Comparison of ENCODE assay signal across 11 cellular contexts in the genomic region with DNA sequence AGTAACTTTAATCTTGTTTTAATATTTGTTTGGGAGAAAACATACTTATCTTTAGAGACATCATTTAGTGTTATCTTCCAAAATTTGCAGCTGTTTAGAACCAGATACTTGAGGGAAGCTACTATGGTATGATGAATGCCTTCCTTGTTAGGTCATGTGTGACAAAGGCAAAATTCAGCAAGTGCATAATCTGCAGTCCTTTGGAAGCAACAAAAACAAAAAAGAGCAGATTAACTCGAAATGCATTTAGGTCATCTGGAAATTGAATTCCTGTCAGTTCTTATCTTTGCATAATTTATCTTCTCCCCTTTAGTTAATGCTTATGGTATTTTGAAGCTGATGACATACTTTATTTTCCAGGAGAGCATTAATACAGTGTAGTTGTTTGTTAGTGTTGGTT. TPM values are rescaled to one million over a fixed set of nuclear protein-coding genes. Genes with fewer than 3 reads are reported as not detected.
DNase-seq lines count a peak whose midpoint lies in the region; ATAC-seq and TF ChIP-seq lines count a peak whose summit lies in the region.
"Had no signal": no experiment of that assay in that cellular context is flagged by ENCODE, and none has a peak within 500 bp of the region (broad histone marks: within the 10 kb centered on the region; RNA-seq: fewer than 3 reads in every experiment).

No MANE protein-coding gene starts in this region.

- peaks cover 79% of the 10 kb centered on the region for H3K79me2 ChIP-seq in SK-N-SH (ENCODE audit: insufficient read depth)

- H3K9me3 ChIP-seq in heart left ventricle: no peaks in the 10 kb centered on the region
- H3K9me3 ChIP-seq in SK-N-SH: no peaks in the 10 kb centered on the region
- H3K9me3 ChIP-seq in skeletal muscle satellite cell (replicated peaks; ENCODE audit: low read length): no peaks in the 10 kb centered on the region
- no peaks in the 10 kb centered on the region for H3K9me3 ChIP-seq in vagina
- H3K9me3 ChIP-seq: BE2C had no signal

- no peaks in the 10 kb centered on the region for H3F3A ChIP-seq in SK-N-SH (replicated peaks; ENCODE audit: insufficient read depth)

- H3K4me2 ChIP-seq in SK-N-SH (peak overlapping the region; percentile 9; the same call in 1 of the 2 replicates), skeletal muscle satellite cell (ENCODE audit: low read length) (peak overlapping the region; percentile 34)

- H3K9ac ChIP-seq in SK-N-SH (no peak overlapping the region), skeletal muscle satellite cell (ENCODE audit: low read depth, low read length) (no peak overlapping the region)

- no peaks in the 10 kb centered on the region for H3K9me2 ChIP-seq in SK-N-SH

- intact Hi-C loops in heart left ventricle (cut with DNase I): loop anchor here in 7 of 10 donors (5.0 to 10.0 kb wide), 6 partner anchors 33 to 308 kb away; a partner anchor contains a TSS
- intact Hi-C loops in Right ventricle myocardium inferior (cut with DNase I): loop anchor here (5.0 to 10.0 kb wide), 2 partner anchors 138 to 220 kb away; a partner anchor contains a TSS
- intact Hi-C loops in vagina (cut with DNase I): no loop called here

- CTCF ChIA-PET in SK-N-SH (lab: Yijun Ruan, JAX): interaction anchor here (0.8 to 2.1 kb wide), 5 partner anchors 9 to 81 kb away, joined by 3 to 24 read pairs (median 3); no protein-coding TSS in a partner anchor

- H3K27ac ChIP-seq in heart left ventricle (peak overlapping the region in 8 of 12 donors; percentile 28 to 97 (median 94)), SK-N-SH (ENCODE audit: low read depth in 2 of 2, low read length in 1 of 2) (peak overlapping the region in 1 of 2 experiments; percentile 28; a peak in 2 of 4 replicates), vagina (no peak overlapping the region)

- TF ChIP-seq EP300 in SK-N-SH (IDR thresholded peaks at IDR 0.05; ENCODE audit: borderline replicate concordance in 1 of 2, low read depth in 1 of 2, low read length in 1 of 2): peak; percentile 41 to 45; a peak in 2 of 4 replicates

- TF ChIP-seq CTCF in heart left ventricle (IDR thresholded peaks at IDR 0.05) (no peak), SK-N-SH (IDR thresholded peaks at IDR 0.05) (no peak), fibroblast of villous mesenchyme (IDR thresholded peaks at IDR 0.05; ENCODE audit: insufficient read depth, low read depth, low read length) (no peak), vagina (IDR thresholded peaks at IDR 0.05) (no peak)

- TF ChIP-seq RAD21 in SK-N-SH (IDR thresholded peaks at IDR 0.05; ENCODE audit: low read length): no peak

- 7 to 27% (median 14%) methylated on average over 1 of the region's 1 CpG for WGBS in heart left ventricle, 4 donors
- WGBS in SK-N-SH (ENCODE audit: low lambda C conversion rate): 18% methylated on average over 1 of the region's 1 CpG

- no peak for DNase-seq in heart left ventricle
- no peak for DNase-seq in Right ventricle myocardium inferior (ENCODE audit: missing footprints)
- DNase-seq in SK-N-SH: peak; percentile 29
- peak; percentile 69 for DNase-seq in fibroblast of villous mesenchyme (ENCODE audit: low read depth)
- DNase-seq in left lobe of liver (ENCODE audit: low spot score): no peak
- no peak for DNase-seq in vagina (ENCODE audit: extremely low spot score in 2 of 2)
- DNase-seq: BE2C, NCI-H1048 had no signal

- TF ChIP-seq POLR2A in heart left ventricle (IDR thresholded peaks at IDR 0.05) (no peak), vagina (IDR thresholded peaks at IDR 0.05) (no peak)

- peaks cover 0 to 5% (median 0%) of the 10 kb centered on the region in 9 donors for H3K36me3 ChIP-seq in heart left ventricle
- no peaks in the 10 kb centered on the region for H3K36me3 ChIP-seq in SK-N-SH (replicated peaks in 1 of 2; ENCODE audit: control insufficient read depth in 1 of 2, insufficient read depth in 2 of 2, low read length in 1 of 2)
- H3K36me3 ChIP-seq in skeletal muscle satellite cell (ENCODE audit: insufficient read depth, low read length): no peaks in the 10 kb centered on the region
- no peaks in the 10 kb centered on the region for H3K36me3 ChIP-seq in vagina
- H3K36me3 ChIP-seq: BE2C had no signal

- no peak overlapping the region for H2AFZ ChIP-seq in SK-N-SH (ENCODE audit: low read depth)

- POLR2A ChIA-PET in SK-N-SH (lab: Yijun Ruan, JAX): no interaction called here

- H3K27me3 ChIP-seq in heart left ventricle: no peaks in the 10 kb centered on the region
- no peaks in the 10 kb centered on the region for H3K27me3 ChIP-seq in SK-N-SH (ENCODE audit: insufficient read depth)
- H3K27me3 ChIP-seq in skeletal muscle satellite cell (ENCODE audit: control insufficient read depth, insufficient read depth, low read length): no peaks in the 10 kb centered on the region
- H3K27me3 ChIP-seq in vagina: no peaks in the 10 kb centered on the region
- H3K27me3 ChIP-seq: BE2C had no signal

- no peak overlapping the region for H3K4me3 ChIP-seq in heart left ventricle
- H3K4me3 ChIP-seq in SK-N-SH (ENCODE audit: low read depth in 2 of 2, low read length in 1 of 2): no peak overlapping the region
- H3K4me3 ChIP-seq in fibroblast of villous mesenchyme (ENCODE audit: low read depth, low read length): no peak overlapping the region
- H3K4me3 ChIP-seq in skeletal muscle satellite cell (ENCODE audit: low read length): no peak overlapping the region
- H3K4me3 ChIP-seq in vagina: no peak overlapping the region

- peaks cover 41% of the 10 kb centered on the region; the same call in 1 of the 2 replicates for H4K20me1 ChIP-seq in SK-N-SH (ENCODE audit: insufficient read depth)

- H3K4me1 ChIP-seq in heart left ventricle (peaks cover 3 to 67% (median 41%) of the 10 kb centered on the region in 12 donors), SK-N-SH (ENCODE audit: control insufficient read depth in 1 of 2, insufficient read depth in 2 of 2, low read depth in 1 of 2, low read length in 1 of 2) (peaks cover 13% of the 10 kb centered on the region in 2 experiments; a peak in 3 of 4 replicates), skeletal muscle satellite cell (ENCODE audit: control insufficient read depth, insufficient read depth, low read length) (peaks cover 35% of the 10 kb centered on the region), vagina (peaks cover 38% of the 10 kb centered on the region)
- H3K4me1 ChIP-seq: BE2C had no signal

- ATAC-seq in heart left ventricle (no peak), Right ventricle myocardium inferior (no peak), left lobe of liver (no peak), HG02588 (IDR thresholded peaks at IDR 0.05; ENCODE audit: unreplicated experiment) (no peak)
- ATAC-seq: stimulated activated effector memory CD8-positive, alpha-beta T cell treated with anti-CD3 and anti-CD28 coated beads, Interleukin-12 subunit alpha, Interleukin-12 subunit beta, amount 100 ng/mL, for 72 hours had no signal

TF ChIP-seq in SK-N-SH, 30 proteins besides CTCF, POLR2A, EP300 and RAD21 (continues in another document):
- TF ChIP-seq SIN3A (IDR thresholded peaks at IDR 0.05; ENCODE audit: borderline replicate concordance, low read depth, low read length) (no peak), TCF12 (IDR thresholded peaks at IDR 0.05) (peak; percentile 77), RFX5 (IDR thresholded peaks at IDR 0.05; ENCODE audit: low read length) (no peak), TEAD4 (IDR thresholded peaks at IDR 0.05; ENCODE audit: borderline replicate concordance, insufficient read depth) (0 out of 2 replicates have a peak, but pooled peaks have one; percentile 52), FOSL2 (IDR thresholded peaks at IDR 0.05; ENCODE audit: borderline replicate concordance, low read depth) (peak; percentile 34; the same call in 1 of the 2 replicates), JUND (IDR thresholded peaks at IDR 0.05) (peak; percentile 40; the same call in 1 of the 2 replicates), RCOR1 (IDR thresholded peaks at IDR 0.05; ENCODE audit: low read length) (peak; percentile 78), NFIC (IDR thresholded peaks at IDR 0.05; ENCODE audit: borderline replicate concordance) (0 out of 2 replicates have a peak, but pooled peaks have one; percentile 17)
- TF ChIP-seq, protein P1, sequence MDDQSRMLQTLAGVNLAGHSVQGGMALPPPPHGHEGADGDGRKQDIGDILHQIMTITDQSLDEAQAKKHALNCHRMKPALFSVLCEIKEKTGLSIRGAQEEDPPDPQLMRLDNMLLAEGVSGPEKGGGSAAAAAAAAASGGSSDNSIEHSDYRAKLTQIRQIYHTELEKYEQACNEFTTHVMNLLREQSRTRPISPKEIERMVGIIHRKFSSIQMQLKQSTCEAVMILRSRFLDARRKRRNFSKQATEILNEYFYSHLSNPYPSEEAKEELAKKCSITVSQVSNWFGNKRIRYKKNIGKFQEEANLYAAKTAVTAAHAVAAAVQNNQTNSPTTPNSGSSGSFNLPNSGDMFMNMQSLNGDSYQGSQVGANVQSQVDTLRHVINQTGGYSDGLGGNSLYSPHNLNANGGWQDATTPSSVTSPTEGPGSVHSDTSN (IDR thresholded peaks at IDR 0.05): peak; percentile 66

RNA-seq across cellular contexts. Expression of a gene that starts 3.5 kb away (rescaled TPM):
- total RNA-seq in heart left ventricle: 10 to 100 TPM; 17.1 to 33.4 (median 21.1) TPM
- polyA plus RNA-seq in heart left ventricle: 10 to 100 TPM in 1 of 2 donors, 1 to 10 TPM in 1; 8.0 to 23.6 TPM
- total RNA-seq in Right ventricle myocardium inferior: 24.5 TPM
- polyA plus RNA-seq in SK-N-SH (2012; rRNA removed): 10.0 and 13.2 TPM in 2 replicates
- polyA plus RNA-seq in SK-N-SH (2012; cell fraction: cytosol; rRNA removed): 9.3 and 10.9 TPM in 2 replicates
- 17.6 and 23.1 TPM in 2 replicates for polyA plus RNA-seq in SK-N-SH (2012; cell fraction: nucleus; rRNA removed)
- total RNA-seq in fibroblast of villous mesenchyme: 24.2 and 28.9 TPM in 2 replicates
- 12.2 and 13.9 TPM in 2 replicates for total RNA-seq in skeletal muscle satellite cell (2012; rRNA removed)
- 5.8 TPM for total RNA-seq in left lobe of liver
- total RNA-seq in vagina: 24.6 TPM

Comparison
In these comparisons a context has a peak if more than half of its experiments do, and no peak if none do; other contexts are left out.
1. DNase-seq: peak in SK-N-SH (single experiment) and fibroblast of villous mesenchyme (single experiment); none in heart left ventricle (0 of 5), Right ventricle myocardium inferior (single experiment), left lobe of liver (single experiment) and vagina (0 of 2).